Comparison of ENCODE assay signal across 22 cellular contexts in genomic region chr19:35675589-35676140, GRCh38. TPM values are rescaled to one million over a fixed set of nuclear protein-coding genes. Genes with fewer than 3 reads are reported as not detected.
"Had no signal": no experiment of that assay in that cellular context is flagged by ENCODE, and none has a peak within 500 bp of the region (broad histone marks: within the 10 kb centered on the region; RNA-seq: fewer than 3 reads in every experiment).

No MANE protein-coding gene starts in this region.

- H3K27ac Mint-ChIP-seq: nephron progenitor cell had no signal

- ATAC-seq: left colon, left ventricle myocardium superior had no signal

- H3K9me3 Mint-ChIP-seq: nephron progenitor cell had no signal

- DNase-seq: colonic mucosa; effector CD8-positive, alpha-beta T cell; foreskin melanocyte; head of caudate nucleus; kidney; left colon; left ventricle myocardium superior; mesenchymal stem cell; midbrain; nephron progenitor cell; posterior cingulate gyrus; sigmoid colon; stimulated activated CD4-positive, alpha-beta T cell treated with anti-CD3 and anti-CD28 coated beads, Interleukin-2, amount 100 ng/mL, for 24 hours; stimulated activated CD4-positive, alpha-beta T cell treated with anti-CD3 and anti-CD28 coated beads, Interleukin-4, amount 100 ng/mL, for 4 hours; stimulated activated naive CD4-positive, alpha-beta T cell treated with Interleukin-2 at 50 U/mL for 16 hours; trophoblast cell had no signal

- H3K4me1 Mint-ChIP-seq: nephron progenitor cell had no signal

- H3K4me3 Mint-ChIP-seq: nephron progenitor cell had no signal

RNA-seq across cellular contexts. Expression of gene UPK1A, which starts 9.3 kb away (rescaled TPM):
- total RNA-seq: colonic mucosa, dermis microvascular lymphatic vessel endothelial cell, kidney, left ventricle myocardium superior, lung, osteocyte, pulmonary artery endothelial cell had no signal

RNA-seq across cellular contexts. Expression of gene ZBTB32, which starts 28.7 kb away (rescaled TPM):
- total RNA-seq: dermis microvascular lymphatic vessel endothelial cell, hepatocyte, left ventricle myocardium superior, osteocyte, pulmonary artery endothelial cell, sigmoid colon, urinary bladder had no signal
